8 cellular contexts compared by ENCODE assay signal in the genomic region with DNA sequence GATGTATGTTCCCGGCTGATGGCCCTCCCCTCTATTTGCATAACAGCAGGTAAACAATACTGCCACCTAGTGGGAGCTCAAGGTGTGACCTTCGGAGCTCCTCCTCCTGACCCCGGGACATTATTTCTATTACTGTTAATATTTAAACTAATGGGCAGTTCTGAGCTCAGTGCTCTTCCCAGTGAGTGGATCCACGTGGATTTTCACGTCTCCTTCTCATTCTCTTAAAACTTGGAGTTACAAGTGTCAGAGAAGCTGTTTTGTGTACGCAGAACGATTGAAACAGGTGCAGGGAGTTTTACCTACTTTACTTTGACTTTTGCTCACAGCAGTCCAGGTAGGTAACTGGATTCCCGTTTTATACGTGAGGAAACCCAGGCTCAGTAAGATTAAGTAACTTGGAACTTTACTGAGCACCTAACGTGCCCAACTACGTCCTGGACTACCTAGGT.
A peak's percentile ranks its signal among the peaks of the same experiment; 100 is the strongest.
DNase-seq lines count a peak whose midpoint lies in the region; ATAC-seq and TF ChIP-seq lines count a peak whose summit lies in the region.

No MANE protein-coding gene starts in this region.

- H3K36me3 ChIP-seq in gastroesophageal sphincter (no peaks in the 10 kb centered on the region), psoas muscle (ENCODE audit: insufficient read depth in 1 of 2, low read depth in 1 of 2) (no peaks in the 10 kb centered on the region)

- peaks cover 0 to 70% (median 0%) of the 10 kb centered on the region in 3 donors for H3K4me1 ChIP-seq in gastroesophageal sphincter
- peaks cover 6% of the 10 kb centered on the region for H3K4me1 ChIP-seq in psoas muscle

- H3K27me3 ChIP-seq in gastroesophageal sphincter (no peaks in the 10 kb centered on the region), psoas muscle (ENCODE audit: insufficient read depth in 3 of 3, low read length in 2 of 3) (no peaks in the 10 kb centered on the region)

- TF ChIP-seq POLR2A in gastroesophageal sphincter (IDR thresholded peaks at IDR 0.05), result no peak

- H3K9me3 ChIP-seq in gastroesophageal sphincter (no peaks in the 10 kb centered on the region), psoas muscle (no peaks in the 10 kb centered on the region)

- intact Hi-C loops in psoas muscle (cut with DNase I), result loop anchor here (1.0 to 2.0 kb wide), 3 partner anchors 135 to 158 kb away; no protein-coding TSS in a partner anchor

- DNase-seq in COLO829 (ENCODE audit: low spot score) (peak; percentile 68), RPMI8226 (peak; percentile 81), psoas muscle (peak; percentile 30 to 62)
- DNase-seq in activated T-helper 1 cell treated with anti-CD3 and anti-CD28 coated beads, Interleukin-2, amount 50 U/mL, for 16 hours (ENCODE audit: low read depth in 1 of 2, low spot score in 1 of 2), result peak; percentile 35 to 45

- WGBS in gastroesophageal sphincter (ENCODE audit: low coverage in 1 of 2), 2 donors, result 48 to 65% methylated on average over 3 to 11 of the region's 11 CpGs
- 70 to 80% (median 76%) methylated on average over 11 of the region's 11 CpGs for WGBS in psoas muscle, 3 donors

- no peak for TF ChIP-seq EP300 in gastroesophageal sphincter (IDR thresholded peaks at IDR 0.05)

- H3K4me3 ChIP-seq in gastroesophageal sphincter, result no peak overlapping the region
- H3K4me3 ChIP-seq in psoas muscle, result no peak overlapping the region

- ATAC-seq in HG02759 (IDR thresholded peaks at IDR 0.05; ENCODE audit: unreplicated experiment), result peak; percentile 53
- ATAC-seq in gastroesophageal sphincter, result peak; percentile 67
- peak; percentile 65 to 91 (median 80) for ATAC-seq in psoas muscle
- ATAC-seq in HG03571 (IDR thresholded peaks at IDR 0.05; ENCODE audit: unreplicated experiment), result no peak
- no peak for ATAC-seq in HG03342 (IDR thresholded peaks at IDR 0.05; ENCODE audit: unreplicated experiment)

- TF ChIP-seq CTCF in gastroesophageal sphincter (IDR thresholded peaks at IDR 0.05), result peak; percentile 66 to 77 (median 68)
- peak; percentile 84 for TF ChIP-seq CTCF in psoas muscle (IDR thresholded peaks at IDR 0.05)

- H3K27ac ChIP-seq in gastroesophageal sphincter (no peak overlapping the region), psoas muscle (no peak overlapping the region)

Comparison
In these comparisons a context has a peak if more than half of its experiments do, and no peak if none do; other contexts are left out.
1. ATAC-seq: peak in HG02759 (single experiment), gastroesophageal sphincter (single experiment) and psoas muscle (4 of 4); none in HG03571 (single experiment) and HG03342 (single experiment).
2. Peak in every context shown above with its lines, with median percentiles within 50 percentile points of each other: DNase-seq.